ENCODE assay signal across 9 cellular contexts in the genomic region with DNA sequence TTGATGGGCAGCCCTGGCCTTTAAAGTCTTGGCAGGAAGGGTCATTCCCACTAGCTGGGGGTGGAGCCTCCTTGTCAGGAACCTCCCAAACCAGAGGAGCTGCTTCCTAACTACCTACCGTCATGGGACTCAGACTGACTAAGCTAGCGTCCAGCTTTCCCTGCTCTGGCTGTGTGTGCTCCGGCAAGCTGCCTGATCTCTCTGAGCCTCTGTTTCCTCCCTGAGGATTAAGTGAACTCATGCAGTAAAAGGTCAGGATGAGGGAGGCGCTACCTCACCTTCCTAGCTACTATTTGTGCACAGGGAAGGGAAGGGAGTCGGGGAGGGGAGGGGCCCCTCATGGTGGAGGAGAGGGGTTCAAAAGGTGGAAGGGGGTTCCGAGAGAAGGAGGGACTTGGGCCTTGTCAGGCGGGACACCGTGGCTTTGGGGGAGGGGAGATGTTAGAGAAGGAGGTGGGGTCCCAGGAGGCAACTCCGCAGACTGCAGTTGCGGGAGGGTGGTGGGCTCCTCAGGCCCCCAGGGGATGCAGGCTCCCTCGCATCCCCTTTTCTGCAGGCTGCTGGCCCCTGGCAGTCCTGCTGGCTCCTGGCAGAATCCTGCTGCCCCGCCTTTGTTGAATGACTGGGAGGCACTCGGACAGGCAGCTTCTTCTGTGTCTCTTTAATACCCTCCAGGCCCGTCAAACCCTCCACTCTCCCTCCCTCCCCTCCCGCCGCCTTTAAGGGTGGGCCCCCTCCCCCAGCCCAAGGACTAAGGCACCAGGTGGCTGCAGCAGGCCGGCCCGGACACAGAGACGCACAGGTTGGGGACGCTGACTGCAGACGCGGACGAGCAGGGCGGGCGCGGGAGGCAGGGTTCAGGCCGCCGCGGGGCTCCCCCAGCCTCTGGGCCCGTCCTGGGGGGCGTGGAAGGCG. TPM values are rescaled to one million over a fixed set of nuclear protein-coding genes. Genes with fewer than 3 reads are reported as not detected.
DNase-seq lines count a peak whose midpoint lies in the region; ATAC-seq and TF ChIP-seq lines count a peak whose summit lies in the region.
"Had no signal": no experiment of that assay in that cellular context is flagged by ENCODE, and none has a peak within 500 bp of the region (broad histone marks: within the 10 kb centered on the region; RNA-seq: fewer than 3 reads in every experiment).

No MANE protein-coding gene starts in this region.

- H2AFZ ChIP-seq in HCT116 (ENCODE audit: low read depth, low read length, poor library complexity, severe bottlenecking) = no peak overlapping the region
- H2AFZ ChIP-seq in fibroblast of lung (ENCODE audit: low read length) = no peak overlapping the region

- H3K27ac ChIP-seq in HCT116 (ENCODE audit: low read depth, low read length) (peak overlapping the region; percentile 30; the same call in 1 of the 2 replicates), SJSA1 (no peak overlapping the region), fibroblast of lung (ENCODE audit: insufficient read depth, low read length) (no peak overlapping the region)

- peak overlapping the region; percentile 64 for H3K9ac ChIP-seq in HCT116 (ENCODE audit: low read length)
- H3K9ac ChIP-seq in fibroblast of lung (ENCODE audit: insufficient read depth, low read length) = no peak overlapping the region

- no peak for TF ChIP-seq RAD21 in HCT116 (IDR thresholded peaks at IDR 0.05; ENCODE audit: low read depth)

- H3K36me3 ChIP-seq in HCT116 (ENCODE audit: control insufficient read depth in 1 of 2, insufficient read depth in 2 of 2, low read length in 2 of 2) (no peaks in the 10 kb centered on the region), SJSA1 (no peaks in the 10 kb centered on the region), fibroblast of lung (ENCODE audit: control insufficient read depth, insufficient read depth, low read length) (no peaks in the 10 kb centered on the region)

- no peaks in the 10 kb centered on the region; the same call in 1 of the 2 replicates for H3K27me3 ChIP-seq in HCT116 (ENCODE audit: insufficient read depth, low read length)
- H3K27me3 ChIP-seq in SJSA1 (replicated peaks) = peaks cover 18% of the 10 kb centered on the region
- H3K27me3 ChIP-seq in fibroblast of lung (ENCODE audit: control insufficient read depth, insufficient read depth, low read length) = peaks cover 57% of the 10 kb centered on the region

- no peaks in the 10 kb centered on the region for H4K20me1 ChIP-seq in HCT116 (ENCODE audit: insufficient read depth)
- H4K20me1 ChIP-seq in fibroblast of lung (ENCODE audit: control insufficient read depth, extremely low read depth, insufficient read depth, low read length) = no peaks in the 10 kb centered on the region

- CTCF ChIA-PET in HCT116 (lab: Charles Lee) = interaction anchor here (0.8 to 3.7 kb wide), 6 partner anchors 9 to 170 kb away, joined by 3 to 20 read pairs (median 6); a partner anchor contains a TSS

- peak overlapping the region; percentile 99 for H3K4me2 ChIP-seq in HCT116 (ENCODE audit: low read length)
- H3K4me2 ChIP-seq in fibroblast of lung (ENCODE audit: extremely low read depth, insufficient read depth, low read length) = peak overlapping the region; percentile 71

- H3K9me2 ChIP-seq in HCT116 (ENCODE audit: insufficient read depth) = no peaks in the 10 kb centered on the region

- intact Hi-C loops in HCT116 (cut with micrococcal nuclease) = no loop called here

- no peak for TF ChIP-seq CTCF in HCT116 (IDR thresholded peaks at IDR 0.05 in 2 of 3, conservative IDR thresholded peaks at IDR 0.05 in 1 of 3; ENCODE audit: borderline replicate concordance in 1 of 3, insufficient read depth in 1 of 3, low read depth in 2 of 3, low read length in 2 of 3)
- no peak for TF ChIP-seq CTCF in fibroblast of lung (conservative IDR thresholded peaks at IDR 0.05 in 1 of 2, IDR thresholded peaks at IDR 0.05 in 1 of 2; ENCODE audit: low read depth in 1 of 2, low read length in 2 of 2)
- no peak for TF ChIP-seq CTCF in osteocyte (IDR thresholded peaks at IDR 0.05)

- no peak overlapping the region for H3K27ac Mint-ChIP-seq in osteocyte (ENCODE audit: unreplicated experiment)

- TF ChIP-seq POLR2A in HCT116 (IDR thresholded peaks at IDR 0.05; ENCODE audit: borderline replicate concordance, extremely low read depth, insufficient read depth, insufficient read length) = no peak

- no TSS peak for BruUV-seq in HCT116 (replicated peaks; lab: Mats Ljungman, UMichigan)

- POLR2A ChIA-PET in HCT116 (lab: Charles Lee) = interaction anchor here (0.7 to 1.3 kb wide), 2 partner anchors 11 to 221 kb away, joined by 3 to 5 read pairs; no protein-coding TSS in a partner anchor

- H3K4me1 Mint-ChIP-seq in osteocyte (ENCODE audit: unreplicated experiment) = peaks cover 11% of the 10 kb centered on the region

- H3K27me3 Mint-ChIP-seq in osteocyte (ENCODE audit: unreplicated experiment) = peaks cover 36% of the 10 kb centered on the region

- H3K9me3 ChIP-seq in HCT116 (ENCODE audit: control insufficient read depth in 1 of 2, insufficient read depth in 1 of 2, low read depth in 1 of 2, low read length in 2 of 2) = no peaks in the 10 kb centered on the region
- no peaks in the 10 kb centered on the region for H3K9me3 ChIP-seq in SJSA1 (replicated peaks)
- no peaks in the 10 kb centered on the region for H3K9me3 ChIP-seq in fibroblast of lung (ENCODE audit: control insufficient read depth, insufficient read depth, low read depth, low read length)

- H3K9me3 Mint-ChIP-seq in osteocyte (ENCODE audit: unreplicated experiment) = no peaks in the 10 kb centered on the region

- H3K79me2 ChIP-seq in HCT116 (ENCODE audit: insufficient read depth, low read length) = no peaks in the 10 kb centered on the region
- H3K79me2 ChIP-seq in fibroblast of lung (ENCODE audit: control insufficient read depth, insufficient read depth, low read length) = no peaks in the 10 kb centered on the region

- H3K4me1 ChIP-seq in HCT116 (ENCODE audit: control insufficient read depth in 1 of 2, insufficient read depth in 2 of 2, low read length in 2 of 2) = peaks cover 15 to 20% of the 10 kb centered on the region in 2 experiments; a peak in 3 of 4 replicates
- peaks cover 9% of the 10 kb centered on the region for H3K4me1 ChIP-seq in SJSA1 (replicated peaks)
- H3K4me1 ChIP-seq in fibroblast of lung (ENCODE audit: control insufficient read depth, extremely low read depth, insufficient read depth, low read length) = no peaks in the 10 kb centered on the region

- ATAC-seq in HCT116 (peak; percentile 54), GM19324 (IDR thresholded peaks at IDR 0.05; ENCODE audit: low FRiP score, unreplicated experiment) (no peak)

- RAD21 ChIA-PET in HCT116 (lab: Charles Lee; ENCODE audit: low non-redundant PET in 1 of 2, low total read pairs in 2 of 2, uncharacterized antibody in 2 of 2, unreplicated experiment in 2 of 2) = interaction anchor here in 1 of 2 experiments (1.0 kb wide), 1 partner anchor 91 kb away, joined by 3 read pairs; a partner anchor contains a TSS

- DNase-seq in COLO829 (ENCODE audit: low spot score) (peak; percentile 81), HCT116 (ENCODE audit: low read depth, low spot score) (no peak), SJSA1 (ENCODE audit: low read depth in 1 of 2, low spot score in 2 of 2) (peak in 1 of 2 experiments; percentile 40), fibroblast of lung (ENCODE audit: low read depth in 2 of 2) (no peak), osteocyte (ENCODE audit: extremely low spot score, unreplicated experiment) (no peak), nucleus accumbens (lab: John Stamatoyannopoulos, UW) (no peak), LoVo (ENCODE audit: low spot score) (no peak)

- H3K4me3 ChIP-seq in HCT116 (replicated peaks in 1 of 2; ENCODE audit: low read depth in 1 of 2, low read length in 2 of 2) = peak overlapping the region; percentile 59 to 71
- peak overlapping the region; percentile 37 for H3K4me3 ChIP-seq in SJSA1
- H3K4me3 ChIP-seq in fibroblast of lung (replicated peaks in 1 of 4; ENCODE audit: control extremely low read depth in 1 of 4, insufficient read depth in 1 of 4, low read depth in 3 of 4, low read length in 4 of 4) = peak overlapping the region in 3 of 4 experiments; percentile 22 to 38 (median 29)

- H3K4me3 Mint-ChIP-seq in osteocyte (ENCODE audit: unreplicated experiment) = peak overlapping the region; percentile 40

- H3K36me3 Mint-ChIP-seq in osteocyte (ENCODE audit: unreplicated experiment) = no peaks in the 10 kb centered on the region

TF ChIP-seq in HCT116, 20 proteins besides CTCF, POLR2A, EP300 and RAD21:
- TF ChIP-seq, protein P1, sequence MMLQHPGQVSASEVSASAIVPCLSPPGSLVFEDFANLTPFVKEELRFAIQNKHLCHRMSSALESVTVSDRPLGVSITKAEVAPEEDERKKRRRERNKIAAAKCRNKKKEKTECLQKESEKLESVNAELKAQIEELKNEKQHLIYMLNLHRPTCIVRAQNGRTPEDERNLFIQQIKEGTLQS (IDR thresholded peaks at IDR 0.05) = no peak

RNA-seq across cellular contexts. Expression of a gene that starts 9.6 kb away (rescaled TPM):
- total RNA-seq in HCT116 (2021; ENCODE audit: unreplicated experiment) = not detected
- not detected in 2 replicates for polyA plus RNA-seq in HCT116 (2012)
- total RNA-seq in SJSA1 (2014; rRNA removed; shearing (Covaris generic)) = 1.5 and 3.4 TPM in 2 replicates
- not detected in 2 replicates for total RNA-seq in fibroblast of lung
- polyA plus RNA-seq in fibroblast of lung = 0.14 TPM in 1 of 2 replicates, not detected in the other
- polyA plus RNA-seq in fibroblast of lung (2012) = not detected in 2 replicates
- 1.9 TPM in 1 of 2 replicates, not detected in the other for polyA minus RNA-seq in fibroblast of lung (ENCODE audit: low replicate concordance)
- 2.1 and 3.2 TPM in 2 replicates for total RNA-seq in osteocyte
- total RNA-seq: T-helper 1 cell treated with Interleukin-12 subunit alpha and Interleukin-12 subunit beta and Interleukin-4 antibody, amounts not matched to agents 30 ng/mL and 1 ng/mL, for 36 hours had no signal

RNA-seq across cellular contexts. Expression of a gene that starts 9.7 kb away (rescaled TPM):
- total RNA-seq in HCT116 (2021; ENCODE audit: unreplicated experiment) = not detected
- polyA plus RNA-seq in HCT116 (2012) = 0.03 and 0.12 TPM in 2 replicates
- not detected in 2 replicates for total RNA-seq in SJSA1 (2014; rRNA removed; shearing (Covaris generic))
- not detected in 2 replicates for total RNA-seq in fibroblast of lung
- 0.05 TPM in 1 of 2 replicates, not detected in the other for polyA plus RNA-seq in fibroblast of lung
- polyA plus RNA-seq in fibroblast of lung (2012) = not detected in 2 replicates
- polyA minus RNA-seq in fibroblast of lung (ENCODE audit: low replicate concordance) = not detected in 2 replicates
- 0.18 and 0.24 TPM in 2 replicates for total RNA-seq in osteocyte
- total RNA-seq: T-helper 1 cell treated with Interleukin-12 subunit alpha and Interleukin-12 subunit beta and Interleukin-4 antibody, amounts not matched to agents 30 ng/mL and 1 ng/mL, for 36 hours had no signal

RNA-seq across cellular contexts. Expression of a gene that starts 15.3 kb away (rescaled TPM):
- total RNA-seq in HCT116 (2021; ENCODE audit: unreplicated experiment) = not detected
- polyA plus RNA-seq in HCT116 (2012) = not detected in 2 replicates
- 0.25 and 1.5 TPM in 2 replicates for total RNA-seq in SJSA1 (2014; rRNA removed; shearing (Covaris generic))
- under 0.01 TPM in 1 of 2 replicates, not detected in the other for total RNA-seq in fibroblast of lung
- polyA plus RNA-seq in fibroblast of lung = not detected in 2 replicates
- polyA plus RNA-seq in fibroblast of lung (2012) = not detected in 2 replicates
- not detected in 2 replicates for polyA minus RNA-seq in fibroblast of lung (ENCODE audit: low replicate concordance)
- 11.8 and 13.6 TPM in 2 replicates for total RNA-seq in osteocyte
- total RNA-seq: T-helper 1 cell treated with Interleukin-12 subunit alpha and Interleukin-12 subunit beta and Interleukin-4 antibody, amounts not matched to agents 30 ng/mL and 1 ng/mL, for 36 hours had no signal

RNA-seq across cellular contexts. Expression of a gene that starts 41.5 kb away (rescaled TPM):
- 0.34 TPM for total RNA-seq in HCT116 (2021; ENCODE audit: unreplicated experiment)
- polyA plus RNA-seq in HCT116 (2012) = 0.12 and 0.13 TPM in 2 replicates
- 0.82 and 1.0 TPM in 2 replicates for total RNA-seq in SJSA1 (2014; rRNA removed; shearing (Covaris generic))
- total RNA-seq in fibroblast of lung = under 0.01 TPM in 1 of 2 replicates, not detected in the other
- 0.03 TPM in 1 of 2 replicates, not detected in the other for polyA plus RNA-seq in fibroblast of lung
- 0.17 TPM in 1 of 2 replicates, not detected in the other for polyA plus RNA-seq in fibroblast of lung (2012)
- polyA minus RNA-seq in fibroblast of lung (ENCODE audit: low replicate concordance) = not detected in 2 replicates
- total RNA-seq in osteocyte = 0.10 and 0.27 TPM in 2 replicates
